24 cellular contexts compared by ENCODE assay signal in genomic region chr14:89217876-89218275, GRCh38.
"Had no signal": no experiment of that assay in that cellular context is flagged by ENCODE, and none has a peak within 500 bp of the region (broad histone marks: within the 10 kb centered on the region; RNA-seq: fewer than 3 reads in every experiment).

No MANE protein-coding gene starts in this region.

- H3K27ac ChIP-seq: coronary artery, esophagus muscularis mucosa, gastrocnemius medialis, ovary, psoas muscle, sigmoid colon, skin epidermis, suprapubic skin, transverse colon had no signal

- DNase-seq: dermis blood vessel endothelial cell; effector memory CD4-positive, alpha-beta T cell; gastrocnemius medialis; kidney; mesendoderm; midbrain; naive thymus-derived CD4-positive, alpha-beta T cell; nephron progenitor cell; nucleus accumbens; ovary; psoas muscle; right cardiac atrium; sigmoid colon; stimulated activated CD4-positive, alpha-beta T cell treated with anti-CD3 and anti-CD28 coated beads, Interleukin-15, amount 100 ng/mL, for 24 hours; stimulated activated CD4-positive, alpha-beta T cell treated with anti-CD3 and anti-CD28 coated beads, Interleukin-2, amount 100 ng/mL, for 48 hours; stimulated activated naive CD4-positive, alpha-beta T cell; stimulated activated naive CD8-positive, alpha-beta T cell treated with anti-CD3 and anti-CD28 coated beads, Interleukin-15, amount 100 ng/mL, for 72 hours; transverse colon had no signal

- H3K27ac Mint-ChIP-seq: nephron progenitor cell had no signal

- ATAC-seq: gastrocnemius medialis; left lobe of liver; naive thymus-derived CD4-positive, alpha-beta T cell; psoas muscle; right cardiac atrium; stimulated activated naive CD8-positive, alpha-beta T cell treated with anti-CD3 and anti-CD28 coated beads, Interleukin-15, amount 100 ng/mL, for 72 hours had no signal

- H3K9me3 ChIP-seq: esophagus muscularis mucosa, gastrocnemius medialis, ovary, psoas muscle, sigmoid colon, suprapubic skin, transverse colon had no signal

- H3K27me3 Mint-ChIP-seq: naive thymus-derived CD4-positive, alpha-beta T cell; stimulated activated naive CD8-positive, alpha-beta T cell treated with anti-CD3 and anti-CD28 coated beads, Interleukin-15, amount 100 ng/mL, for 72 hours had no signal

- H3K9me3 Mint-ChIP-seq: nephron progenitor cell; stimulated activated naive CD8-positive, alpha-beta T cell treated with anti-CD3 and anti-CD28 coated beads, Interleukin-15, amount 100 ng/mL, for 72 hours had no signal

- H3K36me3 ChIP-seq: gastrocnemius medialis, ovary, sigmoid colon, transverse colon had no signal

- H3K4me3 ChIP-seq: coronary artery, esophagus muscularis mucosa, gastrocnemius medialis, lung, ovary, psoas muscle, sigmoid colon, skin epidermis, suprapubic skin, transverse colon had no signal

- H3K4me3 Mint-ChIP-seq: naive thymus-derived CD4-positive, alpha-beta T cell; nephron progenitor cell; stimulated activated naive CD8-positive, alpha-beta T cell treated with anti-CD3 and anti-CD28 coated beads, Interleukin-15, amount 100 ng/mL, for 72 hours had no signal
